ENCODE assay signal across 1 cellular context in the genomic region with DNA sequence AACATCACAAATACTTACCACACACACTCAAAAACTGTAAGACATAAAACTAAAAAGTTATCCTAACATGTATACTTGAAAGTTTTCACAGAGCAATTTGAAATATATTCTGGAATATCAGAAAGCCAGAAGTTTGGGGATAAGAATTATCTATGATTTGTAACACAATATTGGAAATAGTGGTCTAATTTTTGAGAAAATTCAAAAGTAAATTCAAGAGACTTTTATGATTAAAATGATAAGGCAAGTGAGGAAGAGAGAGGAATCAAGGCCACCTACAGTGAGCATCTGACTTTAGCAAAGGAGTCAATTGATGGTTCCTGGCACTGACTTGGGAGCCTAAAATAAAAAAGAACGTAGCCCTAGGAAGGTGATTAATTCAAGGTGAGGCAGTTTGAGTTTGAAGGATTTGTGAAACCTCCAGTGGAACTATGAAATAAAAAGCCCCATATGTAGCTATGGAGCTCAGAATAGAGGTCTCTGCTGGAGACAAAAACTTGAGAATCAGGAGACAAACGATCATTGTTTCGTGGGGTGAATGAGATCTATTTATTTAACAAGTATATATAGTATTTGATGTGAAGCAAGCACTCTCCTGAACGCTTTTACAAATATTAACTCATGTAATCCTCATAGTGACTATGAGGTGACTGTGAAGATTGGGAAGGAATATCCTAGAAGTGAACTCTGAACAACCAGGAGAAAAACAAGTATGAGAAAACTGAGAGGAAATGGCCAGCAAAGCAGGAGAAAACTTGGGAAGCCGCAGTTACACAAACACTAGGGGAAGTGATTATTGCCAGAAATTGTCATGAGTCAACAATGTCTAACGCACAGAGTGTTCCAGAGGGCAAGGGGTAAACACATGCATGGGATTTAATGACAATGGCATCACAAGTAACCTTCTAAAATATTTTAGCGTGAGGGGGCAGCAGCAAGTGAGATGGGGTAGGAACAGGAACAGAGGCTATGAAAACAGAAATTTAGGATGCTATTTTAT.
TF ChIP-seq lines count a peak whose summit lies in the region.

No MANE protein-coding gene starts in this region.

TF ChIP-seq in HepG2, 621 proteins besides CTCF, POLR2A, EP300 and RAD21 (continued from another document and continues in another):
- TF ChIP-seq, protein P1, sequence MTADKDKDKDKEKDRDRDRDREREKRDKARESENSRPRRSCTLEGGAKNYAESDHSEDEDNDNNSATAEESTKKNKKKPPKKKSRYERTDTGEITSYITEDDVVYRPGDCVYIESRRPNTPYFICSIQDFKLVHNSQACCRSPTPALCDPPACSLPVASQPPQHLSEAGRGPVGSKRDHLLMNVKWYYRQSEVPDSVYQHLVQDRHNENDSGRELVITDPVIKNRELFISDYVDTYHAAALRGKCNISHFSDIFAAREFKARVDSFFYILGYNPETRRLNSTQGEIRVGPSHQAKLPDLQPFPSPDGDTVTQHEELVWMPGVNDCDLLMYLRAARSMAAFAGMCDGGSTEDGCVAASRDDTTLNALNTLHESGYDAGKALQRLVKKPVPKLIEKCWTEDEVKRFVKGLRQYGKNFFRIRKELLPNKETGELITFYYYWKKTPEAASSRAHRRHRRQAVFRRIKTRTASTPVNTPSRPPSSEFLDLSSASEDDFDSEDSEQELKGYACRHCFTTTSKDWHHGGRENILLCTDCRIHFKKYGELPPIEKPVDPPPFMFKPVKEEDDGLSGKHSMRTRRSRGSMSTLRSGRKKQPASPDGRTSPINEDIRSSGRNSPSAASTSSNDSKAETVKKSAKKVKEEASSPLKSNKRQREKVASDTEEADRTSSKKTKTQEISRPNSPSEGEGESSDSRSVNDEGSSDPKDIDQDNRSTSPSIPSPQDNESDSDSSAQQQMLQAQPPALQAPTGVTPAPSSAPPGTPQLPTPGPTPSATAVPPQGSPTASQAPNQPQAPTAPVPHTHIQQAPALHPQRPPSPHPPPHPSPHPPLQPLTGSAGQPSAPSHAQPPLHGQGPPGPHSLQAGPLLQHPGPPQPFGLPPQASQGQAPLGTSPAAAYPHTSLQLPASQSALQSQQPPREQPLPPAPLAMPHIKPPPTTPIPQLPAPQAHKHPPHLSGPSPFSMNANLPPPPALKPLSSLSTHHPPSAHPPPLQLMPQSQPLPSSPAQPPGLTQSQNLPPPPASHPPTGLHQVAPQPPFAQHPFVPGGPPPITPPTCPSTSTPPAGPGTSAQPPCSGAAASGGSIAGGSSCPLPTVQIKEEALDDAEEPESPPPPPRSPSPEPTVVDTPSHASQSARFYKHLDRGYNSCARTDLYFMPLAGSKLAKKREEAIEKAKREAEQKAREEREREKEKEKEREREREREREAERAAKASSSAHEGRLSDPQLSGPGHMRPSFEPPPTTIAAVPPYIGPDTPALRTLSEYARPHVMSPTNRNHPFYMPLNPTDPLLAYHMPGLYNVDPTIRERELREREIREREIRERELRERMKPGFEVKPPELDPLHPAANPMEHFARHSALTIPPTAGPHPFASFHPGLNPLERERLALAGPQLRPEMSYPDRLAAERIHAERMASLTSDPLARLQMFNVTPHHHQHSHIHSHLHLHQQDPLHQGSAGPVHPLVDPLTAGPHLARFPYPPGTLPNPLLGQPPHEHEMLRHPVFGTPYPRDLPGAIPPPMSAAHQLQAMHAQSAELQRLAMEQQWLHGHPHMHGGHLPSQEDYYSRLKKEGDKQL (CRISPR knock-in tag; IDR thresholded peaks at IDR 0.05; ENCODE audit: low read depth), result peak; percentile 99
- TF ChIP-seq ZNF597 (CRISPR knock-in tag; IDR thresholded peaks at IDR 0.05), result no peak
- peak; percentile 99 for TF ChIP-seq NR2F6 (IDR thresholded peaks at IDR 0.05)
- TF ChIP-seq NR2F6 (CRISPR knock-in tag; IDR thresholded peaks at IDR 0.05), result peak; percentile 98
- no peak for TF ChIP-seq DZIP1 (CRISPR knock-in tag; IDR thresholded peaks at IDR 0.05)
- no peak; the same call in 1 of the 2 replicates for TF ChIP-seq KDM5A (IDR thresholded peaks at IDR 0.05; ENCODE audit: borderline replicate concordance, low read length)
- no peak for TF ChIP-seq SCMH1 (CRISPR knock-in tag; IDR thresholded peaks at IDR 0.05; ENCODE audit: borderline replicate concordance)
- no peak for TF ChIP-seq ZNF451 (CRISPR knock-in tag; IDR thresholded peaks at IDR 0.05)
- TF ChIP-seq, protein P2, sequence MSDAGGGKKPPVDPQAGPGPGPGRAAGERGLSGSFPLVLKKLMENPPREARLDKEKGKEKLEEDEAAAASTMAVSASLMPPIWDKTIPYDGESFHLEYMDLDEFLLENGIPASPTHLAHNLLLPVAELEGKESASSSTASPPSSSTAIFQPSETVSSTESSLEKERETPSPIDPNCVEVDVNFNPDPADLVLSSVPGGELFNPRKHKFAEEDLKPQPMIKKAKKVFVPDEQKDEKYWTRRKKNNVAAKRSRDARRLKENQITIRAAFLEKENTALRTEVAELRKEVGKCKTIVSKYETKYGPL (CRISPR knock-in tag; IDR thresholded peaks at IDR 0.05), result peak; percentile 93
- TF ChIP-seq ZNF781 (CRISPR knock-in tag; IDR thresholded peaks at IDR 0.05; ENCODE audit: borderline replicate concordance, not compliant biosample characterization), result peak; percentile 39
- TF ChIP-seq, protein P3, sequence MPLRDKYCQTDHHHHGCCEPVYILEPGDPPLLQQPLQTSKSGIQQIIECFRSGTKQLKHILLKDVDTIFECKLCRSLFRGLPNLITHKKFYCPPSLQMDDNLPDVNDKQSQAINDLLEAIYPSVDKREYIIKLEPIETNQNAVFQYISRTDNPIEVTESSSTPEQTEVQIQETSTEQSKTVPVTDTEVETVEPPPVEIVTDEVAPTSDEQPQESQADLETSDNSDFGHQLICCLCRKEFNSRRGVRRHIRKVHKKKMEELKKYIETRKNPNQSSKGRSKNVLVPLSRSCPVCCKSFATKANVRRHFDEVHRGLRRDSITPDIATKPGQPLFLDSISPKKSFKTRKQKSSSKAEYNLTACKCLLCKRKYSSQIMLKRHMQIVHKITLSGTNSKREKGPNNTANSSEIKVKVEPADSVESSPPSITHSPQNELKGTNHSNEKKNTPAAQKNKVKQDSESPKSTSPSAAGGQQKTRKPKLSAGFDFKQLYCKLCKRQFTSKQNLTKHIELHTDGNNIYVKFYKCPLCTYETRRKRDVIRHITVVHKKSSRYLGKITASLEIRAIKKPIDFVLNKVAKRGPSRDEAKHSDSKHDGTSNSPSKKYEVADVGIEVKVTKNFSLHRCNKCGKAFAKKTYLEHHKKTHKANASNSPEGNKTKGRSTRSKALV (CRISPR knock-in tag; IDR thresholded peaks at IDR 0.05), result peak; percentile 59; the same call in 1 of the 2 replicates
- peak; percentile 49; the same call in 1 of the 2 replicates for TF ChIP-seq HINFP (CRISPR knock-in tag; IDR thresholded peaks at IDR 0.05; ENCODE audit: low read depth)
- TF ChIP-seq ZNF136 (CRISPR knock-in tag; IDR thresholded peaks at IDR 0.05; ENCODE audit: low read depth), result no peak
- 0 out of 2 replicates have a peak, but pooled peaks have one; percentile 81 for TF ChIP-seq BRD4 (CRISPR knock-in tag; IDR thresholded peaks at IDR 0.05)
- TF ChIP-seq, protein P4, sequence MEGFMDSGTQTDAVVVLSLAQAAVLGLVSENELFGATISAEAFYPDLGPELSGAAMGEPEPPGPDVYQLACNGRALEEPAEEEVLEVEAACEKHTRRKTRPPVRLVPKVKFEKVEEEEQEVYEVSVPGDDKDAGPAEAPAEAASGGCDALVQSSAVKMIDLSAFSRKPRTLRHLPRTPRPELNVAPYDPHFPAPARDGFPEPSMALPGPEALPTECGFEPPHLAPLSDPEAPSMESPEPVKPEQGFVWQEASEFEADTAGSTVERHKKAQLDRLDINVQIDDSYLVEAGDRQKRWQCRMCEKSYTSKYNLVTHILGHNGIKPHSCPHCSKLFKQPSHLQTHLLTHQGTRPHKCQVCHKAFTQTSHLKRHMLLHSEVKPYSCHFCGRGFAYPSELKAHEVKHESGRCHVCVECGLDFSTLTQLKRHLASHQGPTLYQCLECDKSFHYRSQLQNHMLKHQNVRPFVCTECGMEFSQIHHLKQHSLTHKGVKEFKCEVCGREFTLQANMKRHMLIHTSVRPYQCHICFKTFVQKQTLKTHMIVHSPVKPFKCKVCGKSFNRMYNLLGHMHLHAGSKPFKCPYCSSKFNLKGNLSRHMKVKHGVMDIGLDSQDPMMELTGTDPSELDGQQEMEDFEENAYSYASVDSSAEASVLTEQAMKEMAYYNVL (CRISPR knock-in tag; IDR thresholded peaks at IDR 0.05; ENCODE audit: borderline replicate concordance), result peak; percentile 98
- TF ChIP-seq IRX3 (CRISPR knock-in tag; IDR thresholded peaks at IDR 0.05; ENCODE audit: borderline replicate concordance, low read depth), result no peak
- TF ChIP-seq, protein P5, sequence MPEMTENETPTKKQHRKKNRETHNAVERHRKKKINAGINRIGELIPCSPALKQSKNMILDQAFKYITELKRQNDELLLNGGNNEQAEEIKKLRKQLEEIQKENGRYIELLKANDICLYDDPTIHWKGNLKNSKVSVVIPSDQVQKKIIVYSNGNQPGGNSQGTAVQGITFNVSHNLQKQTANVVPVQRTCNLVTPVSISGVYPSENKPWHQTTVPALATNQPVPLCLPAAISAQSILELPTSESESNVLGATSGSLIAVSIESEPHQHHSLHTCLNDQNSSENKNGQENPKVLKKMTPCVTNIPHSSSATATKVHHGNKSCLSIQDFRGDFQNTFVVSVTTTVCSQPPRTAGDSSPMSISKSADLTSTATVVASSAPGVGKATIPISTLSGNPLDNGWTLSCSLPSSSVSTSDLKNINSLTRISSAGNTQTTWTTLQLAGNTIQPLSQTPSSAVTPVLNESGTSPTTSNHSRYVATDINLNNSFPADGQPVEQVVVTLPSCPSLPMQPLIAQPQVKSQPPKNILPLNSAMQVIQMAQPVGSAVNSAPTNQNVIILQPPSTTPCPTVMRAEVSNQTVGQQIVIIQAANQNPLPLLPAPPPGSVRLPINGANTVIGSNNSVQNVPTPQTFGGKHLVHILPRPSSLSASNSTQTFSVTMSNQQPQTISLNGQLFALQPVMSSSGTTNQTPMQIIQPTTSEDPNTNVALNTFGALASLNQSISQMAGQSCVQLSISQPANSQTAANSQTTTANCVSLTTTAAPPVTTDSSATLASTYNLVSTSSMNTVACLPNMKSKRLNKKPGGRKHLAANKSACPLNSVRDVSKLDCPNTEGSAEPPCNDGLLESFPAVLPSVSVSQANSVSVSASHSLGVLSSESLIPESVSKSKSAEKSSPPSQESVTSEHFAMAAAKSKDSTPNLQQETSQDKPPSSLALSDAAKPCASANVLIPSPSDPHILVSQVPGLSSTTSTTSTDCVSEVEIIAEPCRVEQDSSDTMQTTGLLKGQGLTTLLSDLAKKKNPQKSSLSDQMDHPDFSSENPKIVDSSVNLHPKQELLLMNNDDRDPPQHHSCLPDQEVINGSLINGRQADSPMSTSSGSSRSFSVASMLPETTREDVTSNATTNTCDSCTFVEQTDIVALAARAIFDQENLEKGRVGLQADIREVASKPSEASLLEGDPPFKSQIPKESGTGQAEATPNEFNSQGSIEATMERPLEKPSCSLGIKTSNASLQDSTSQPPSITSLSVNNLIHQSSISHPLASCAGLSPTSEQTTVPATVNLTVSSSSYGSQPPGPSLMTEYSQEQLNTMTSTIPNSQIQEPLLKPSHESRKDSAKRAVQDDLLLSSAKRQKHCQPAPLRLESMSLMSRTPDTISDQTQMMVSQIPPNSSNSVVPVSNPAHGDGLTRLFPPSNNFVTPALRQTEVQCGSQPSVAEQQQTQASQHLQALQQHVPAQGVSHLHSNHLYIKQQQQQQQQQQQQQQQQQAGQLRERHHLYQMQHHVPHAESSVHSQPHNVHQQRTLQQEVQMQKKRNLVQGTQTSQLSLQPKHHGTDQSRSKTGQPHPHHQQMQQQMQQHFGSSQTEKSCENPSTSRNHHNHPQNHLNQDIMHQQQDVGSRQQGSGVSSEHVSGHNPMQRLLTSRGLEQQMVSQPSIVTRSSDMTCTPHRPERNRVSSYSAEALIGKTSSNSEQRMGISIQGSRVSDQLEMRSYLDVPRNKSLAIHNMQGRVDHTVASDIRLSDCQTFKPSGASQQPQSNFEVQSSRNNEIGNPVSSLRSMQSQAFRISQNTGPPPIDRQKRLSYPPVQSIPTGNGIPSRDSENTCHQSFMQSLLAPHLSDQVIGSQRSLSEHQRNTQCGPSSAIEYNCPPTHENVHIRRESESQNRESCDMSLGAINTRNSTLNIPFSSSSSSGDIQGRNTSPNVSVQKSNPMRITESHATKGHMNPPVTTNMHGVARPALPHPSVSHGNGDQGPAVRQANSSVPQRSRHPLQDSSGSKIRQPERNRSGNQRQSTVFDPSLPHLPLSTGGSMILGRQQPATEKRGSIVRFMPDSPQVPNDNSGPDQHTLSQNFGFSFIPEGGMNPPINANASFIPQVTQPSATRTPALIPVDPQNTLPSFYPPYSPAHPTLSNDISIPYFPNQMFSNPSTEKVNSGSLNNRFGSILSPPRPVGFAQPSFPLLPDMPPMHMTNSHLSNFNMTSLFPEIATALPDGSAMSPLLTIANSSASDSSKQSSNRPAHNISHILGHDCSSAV (CRISPR knock-in tag; IDR thresholded peaks at IDR 0.05; ENCODE audit: borderline replicate concordance), result no peak
- no peak for TF ChIP-seq ZNF891 (CRISPR knock-in tag; IDR thresholded peaks at IDR 0.05)
- TF ChIP-seq SOX13 (IDR thresholded peaks at IDR 0.05), result peak; percentile 96
- TF ChIP-seq SOX13 (CRISPR knock-in tag; conservative IDR thresholded peaks at IDR 0.05 in 1 of 2, IDR thresholded peaks at IDR 0.05 in 1 of 2), result peak in 1 of 2 experiments; percentile 98; a peak in 2 of 4 replicates
- TF ChIP-seq HOXA7 (CRISPR knock-in tag; IDR thresholded peaks at IDR 0.05), result no peak
